ENCODE assay signal across 19 cellular contexts in genomic region chr10:117710181-117710798, GRCh38.
DNase-seq lines count a peak whose midpoint lies in the region; TF ChIP-seq lines count a peak whose summit lies in the region.
"Had no signal": no experiment of that assay in that cellular context is flagged by ENCODE, and none has a peak within 500 bp of the region (broad histone marks: within the 10 kb centered on the region; RNA-seq: fewer than 3 reads in every experiment).

No MANE protein-coding gene starts in this region.

- DNase-seq in ELF-1 (ENCODE audit: low read depth, low spot score), result peak; percentile 35
- DNase-seq in HL-60 (ENCODE audit: low read depth in 1 of 2, low spot score in 1 of 2), result no peak
- peak; percentile 16 for DNase-seq in WERI-Rb-1
- no peak for DNase-seq in neuronal stem cell (ENCODE audit: low spot score)
- no peak for DNase-seq in SHP77 (lab: John Stamatoyannopoulos, UW)
- DNase-seq in cortex of kidney (lab: John Stamatoyannopoulos, UW), result no peak
- DNase-seq in HuH-7 (ENCODE audit: low spot score), result no peak
- DNase-seq: activated B cell treated with CpG ODN at 0.5 μM for 24 hours; activated T-cell treated with anti-CD3 and anti-CD28 coated beads, Interleukin-2, amount 50 U/mL, for 48 hours; effector memory CD8-positive, alpha-beta T cell; GDM1; HFFc6; islet precursor cell; mammary epithelial cell; NCI-H1417 treated with DMSO at 0.1 percent for 48 hours; pancreas; stimulated activated naive CD4-positive, alpha-beta T cell treated with Interleukin-2 at 50 U/mL for 16 hours; transverse colon had no signal

- H3K9me3 ChIP-seq in WERI-Rb-1 (ENCODE audit: severe bottlenecking) (no peaks in the 10 kb centered on the region), neuronal stem cell (replicated peaks in 1 of 2; ENCODE audit: control insufficient read depth in 2 of 2, insufficient read depth in 1 of 2, low read depth in 1 of 2, low read length in 2 of 2) (no peaks in the 10 kb centered on the region)
- H3K9me3 ChIP-seq: pancreas, transverse colon had no signal

- H3K4me3 ChIP-seq in HL-60 (replicated peaks; ENCODE audit: insufficient read depth, low read length) (no peak overlapping the region), WERI-Rb-1 (ENCODE audit: low read depth, low read length) (no peak overlapping the region), neuronal stem cell (ENCODE audit: low read length in 2 of 2) (no peak overlapping the region)
- H3K4me3 ChIP-seq: BLaER1 treated with 17β-estradiol and CSF1 and Interleukin-3, amounts not matched to agents 10 nM and 100 nM; pancreas; transverse colon had no signal

- H3K9ac ChIP-seq in neuronal stem cell (ENCODE audit: low read depth, low read length, poor library complexity), result no peak overlapping the region
- H3K9ac ChIP-seq: BLaER1 treated with 17β-estradiol and CSF1 and Interleukin-3, amounts not matched to agents 10 nM and 100 nM had no signal

- H3K4me1 ChIP-seq in neuronal stem cell (ENCODE audit: control insufficient read depth in 2 of 2, insufficient read depth in 1 of 2, low read depth in 1 of 2, low read length in 2 of 2), result no peaks in the 10 kb centered on the region
- H3K4me1 ChIP-seq: BLaER1 treated with 17β-estradiol and CSF1 and Interleukin-3, amounts not matched to agents 10 nM and 100 nM; pancreas; transverse colon had no signal

- no CpG with 5 or more reads among the region's 8 CpGs for WGBS in neuronal stem cell (ENCODE audit: extremely low coverage in 2 of 2, insufficient read length in 2 of 2, insufficient replicate concordance in 1 of 2), 2 donors

- no peak overlapping the region for H3K14ac ChIP-seq in neuronal stem cell (ENCODE audit: low read length)

- H2BK12ac ChIP-seq in neuronal stem cell (ENCODE audit: low read length), result no peak overlapping the region

- no peak overlapping the region for H3K23ac ChIP-seq in neuronal stem cell (ENCODE audit: low read depth, low read length, poor library complexity)

- H2BK120ac ChIP-seq in neuronal stem cell (ENCODE audit: low read depth, low read length), result no peak overlapping the region

- no peaks in the 10 kb centered on the region for H3K36me3 ChIP-seq in WERI-Rb-1
- H3K36me3 ChIP-seq in neuronal stem cell (replicated peaks in 1 of 2; ENCODE audit: control insufficient read depth in 2 of 2, insufficient read depth in 2 of 2, low read length in 2 of 2), result no peaks in the 10 kb centered on the region
- H3K36me3 ChIP-seq: BLaER1 treated with 17β-estradiol and CSF1 and Interleukin-3, amounts not matched to agents 10 nM and 100 nM; pancreas; transverse colon had no signal

- no peak overlapping the region for H3K27ac ChIP-seq in HL-60 (replicated peaks)
- no peak overlapping the region for H3K27ac ChIP-seq in WERI-Rb-1
- no peak overlapping the region for H3K27ac ChIP-seq in neuronal stem cell (replicated peaks; ENCODE audit: low read length)
- H3K27ac ChIP-seq: BLaER1 treated with 17β-estradiol and CSF1 and Interleukin-3, amounts not matched to agents 10 nM and 100 nM; pancreas; transverse colon had no signal

- H2AFZ ChIP-seq in neuronal stem cell (ENCODE audit: low read length), result no peak overlapping the region

- H3K27me3 ChIP-seq in HL-60 (ENCODE audit: insufficient read depth, poor library complexity, severe bottlenecking), result no peaks in the 10 kb centered on the region
- H3K27me3 ChIP-seq in WERI-Rb-1 (ENCODE audit: insufficient read depth, low read depth, severe bottlenecking), result peaks cover 2% of the 10 kb centered on the region
- no peaks in the 10 kb centered on the region for H3K27me3 ChIP-seq in neuronal stem cell (ENCODE audit: control insufficient read depth in 3 of 3, insufficient read depth in 3 of 3, low read depth in 1 of 3, low read length in 3 of 3)
- H3K27me3 ChIP-seq: BLaER1 treated with 17β-estradiol and CSF1 and Interleukin-3, amounts not matched to agents 10 nM and 100 nM; pancreas; transverse colon had no signal

- no peaks in the 10 kb centered on the region for H3K79me1 ChIP-seq in neuronal stem cell (ENCODE audit: low read depth, low read length)

- no peak overlapping the region for H4K8ac ChIP-seq in neuronal stem cell (ENCODE audit: low read depth, low read length)

- H2BK15ac ChIP-seq in neuronal stem cell (ENCODE audit: low read length), result no peak overlapping the region

- TF ChIP-seq CTCF in HL-60 (IDR thresholded peaks at IDR 0.05; ENCODE audit: insufficient read depth, low read length) (peak; percentile 3), WERI-Rb-1 (IDR thresholded peaks at IDR 0.05; ENCODE audit: low read depth, low read length) (peak; percentile 59)

- H2AK5ac ChIP-seq in neuronal stem cell (ENCODE audit: low read depth, low read length), result peak overlapping the region; percentile 59

- H3K4ac ChIP-seq in neuronal stem cell (ENCODE audit: low read length), result no peak overlapping the region

- no peak overlapping the region for H4K91ac ChIP-seq in neuronal stem cell (ENCODE audit: low read depth, low read length, poor library complexity)

- H3K4me2 ChIP-seq in neuronal stem cell (ENCODE audit: insufficient read depth, low read length, poor library complexity, severe bottlenecking), result no peak overlapping the region
- H3K4me2 ChIP-seq: BLaER1 treated with 17β-estradiol and CSF1 and Interleukin-3, amounts not matched to agents 10 nM and 100 nM had no signal

- H3K18ac ChIP-seq in neuronal stem cell (ENCODE audit: low read length), result peak overlapping the region; percentile 6

- H2BK5ac ChIP-seq in neuronal stem cell (ENCODE audit: low read length), result peak overlapping the region; percentile 54

Comparison
In these comparisons a context has a peak if more than half of its experiments do, and no peak if none do; other contexts are left out.
1. DNase-seq: peak in ELF-1 (single experiment) and WERI-Rb-1 (single experiment); none in HL-60 (0 of 2), neuronal stem cell (single experiment), SHP77 (0 of 2), cortex of kidney (single experiment) and HuH-7 (single experiment).